In the genomic region with DNA sequence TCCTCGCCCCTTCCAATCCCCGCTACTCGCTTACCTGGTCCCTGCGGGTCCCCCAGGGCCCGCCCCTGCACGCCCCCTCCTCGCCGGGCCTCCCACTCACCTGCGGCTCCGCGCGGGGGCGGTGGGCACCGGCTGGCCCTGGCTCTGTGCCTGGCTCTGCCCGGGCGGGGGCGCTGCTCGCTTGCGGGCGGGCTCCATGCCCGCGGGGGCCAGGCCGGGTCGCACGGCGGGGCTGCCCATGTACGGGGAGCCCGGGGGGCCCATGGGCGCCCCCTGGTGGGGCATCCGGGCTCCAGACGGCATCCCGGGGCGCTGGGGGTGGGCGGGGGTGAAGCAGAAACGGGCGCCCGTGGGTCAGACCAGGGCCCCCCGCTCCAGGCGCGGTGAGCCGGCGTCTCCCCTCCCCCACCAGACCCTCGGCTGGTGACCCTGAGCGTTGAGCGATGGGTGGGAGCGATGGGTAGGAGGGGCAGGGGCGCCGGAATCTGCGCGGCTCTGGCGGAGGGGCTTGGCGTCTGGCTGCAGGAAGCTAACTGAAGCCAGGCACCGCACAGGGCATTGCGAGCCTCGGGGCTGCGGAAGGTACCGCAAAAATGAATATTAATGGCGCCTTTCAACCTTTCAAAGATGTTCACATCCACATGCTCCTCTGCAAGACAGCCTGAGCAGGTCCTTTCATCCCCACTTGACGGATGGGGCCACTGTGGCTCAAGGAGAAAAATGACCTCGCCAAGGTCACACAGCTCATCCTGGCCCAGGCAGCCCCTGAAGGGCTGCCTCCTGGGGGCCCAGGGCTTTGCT, we compare ENCODE assay signal across 8 cellular contexts.
A peak's percentile ranks its signal among the peaks of the same experiment; 100 is the strongest.
DNase-seq lines count a peak whose midpoint lies in the region; ATAC-seq and TF ChIP-seq lines count a peak whose summit lies in the region.

No MANE protein-coding gene starts in this region.

- H3K4me1 ChIP-seq in RWPE2 (ENCODE audit: insufficient read depth, poor library complexity, severe bottlenecking) = no peaks in the 10 kb centered on the region

- no peaks in the 10 kb centered on the region for H3K36me3 Mint-ChIP-seq in activated naive CD8-positive, alpha-beta T cell

- H3K9me3 ChIP-seq in RWPE2 (ENCODE audit: severe bottlenecking) = no peaks in the 10 kb centered on the region

- peak; percentile 37; the same call in 1 of the 2 replicates for TF ChIP-seq CTCF in AG10803 (conservative IDR thresholded peaks at IDR 0.05; ENCODE audit: low read length)
- TF ChIP-seq CTCF in RWPE2 (IDR thresholded peaks at IDR 0.05; ENCODE audit: poor library complexity, severe bottlenecking) = peak; percentile 49

- no peaks in the 10 kb centered on the region for H3K36me3 ChIP-seq in RWPE2 (ENCODE audit: low read depth)

- peaks cover 9% of the 10 kb centered on the region for H3K27me3 ChIP-seq in RWPE2 (ENCODE audit: insufficient read depth, poor library complexity, severe bottlenecking)

- DNase-seq in AG10803 (ENCODE audit: low read depth) = no peak
- peak; percentile 47 for DNase-seq in RWPE2 (ENCODE audit: low spot score)
- DNase-seq in hepatic stellate cell (ENCODE audit: low spot score) = peak; percentile 89
- peak; percentile 57 for DNase-seq in stimulated activated CD4-positive, alpha-beta T cell treated with anti-CD3 and anti-CD28 coated beads, Interleukin-12 subunit alpha, Interleukin-12 subunit beta, amount 100 ng/mL, for 4 hours
- DNase-seq in NCI-H128 (lab: John Stamatoyannopoulos, UW; ENCODE audit: unreplicated experiment) = no peak

- H3K4me3 Mint-ChIP-seq in activated naive CD8-positive, alpha-beta T cell = peak overlapping the region; percentile 67

- no peak overlapping the region for H3K27ac ChIP-seq in RWPE2 (ENCODE audit: poor library complexity, severe bottlenecking)

- peaks cover 42% of the 10 kb centered on the region for H3K4me1 Mint-ChIP-seq in activated naive CD8-positive, alpha-beta T cell (ENCODE audit: low read depth)

- H3K9me3 Mint-ChIP-seq in activated naive CD8-positive, alpha-beta T cell (ENCODE audit: low read depth) = no peaks in the 10 kb centered on the region

- H3K27ac Mint-ChIP-seq in activated naive CD8-positive, alpha-beta T cell = no peak overlapping the region

- H3K27me3 Mint-ChIP-seq in activated naive CD8-positive, alpha-beta T cell = no peaks in the 10 kb centered on the region

- ATAC-seq in GM21367 (IDR thresholded peaks at IDR 0.05; ENCODE audit: unreplicated experiment) = peak; percentile 41
- no peak for ATAC-seq in RWPE2 (ENCODE audit: low read depth)
- ATAC-seq in GM21360 (IDR thresholded peaks at IDR 0.05; ENCODE audit: unreplicated experiment) = no peak

- H3K4me3 ChIP-seq in AG10803 (ENCODE audit: low read length) (peak overlapping the region; percentile 41), RWPE2 (ENCODE audit: severe bottlenecking) (no peak overlapping the region)

Comparison
In these comparisons a context has a peak if more than half of its experiments do, and no peak if none do; other contexts are left out.
1. DNase-seq: peak in RWPE2 (single experiment), hepatic stellate cell (single experiment) and stimulated activated CD4-positive, alpha-beta T cell treated with anti-CD3 and anti-CD28 coated beads, Interleukin-12 subunit alpha, Interleukin-12 subunit beta, amount 100 ng/mL, for 4 hours (single experiment); none in AG10803 (single experiment) and NCI-H128 (single experiment).